Comparison of ENCODE assay signal across 28 cellular contexts in the genomic region with DNA sequence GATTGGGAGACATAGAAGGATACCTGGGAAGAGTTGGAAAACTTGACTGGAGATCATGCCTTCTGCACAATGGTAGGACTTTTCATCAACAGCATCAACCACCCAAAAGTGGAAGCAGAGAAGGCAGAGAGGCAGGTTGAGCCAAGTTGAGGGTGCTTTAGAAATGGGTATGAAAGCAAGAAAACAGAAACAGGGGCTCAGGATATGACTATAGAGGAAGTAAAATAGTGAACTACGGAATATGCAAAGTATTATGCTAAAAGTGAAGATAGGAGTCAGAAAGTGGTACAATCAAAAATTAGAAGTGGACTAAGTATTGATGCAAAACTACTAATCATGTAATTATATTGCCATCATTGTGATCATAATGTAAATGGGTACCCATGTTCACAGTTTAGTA. TPM values are rescaled to one million over a fixed set of nuclear protein-coding genes. Genes with fewer than 3 reads are reported as not detected.
DNase-seq lines count a peak whose midpoint lies in the region; ATAC-seq and TF ChIP-seq lines count a peak whose summit lies in the region.
"Had no signal": no experiment of that assay in that cellular context is flagged by ENCODE, and none has a peak within 500 bp of the region (broad histone marks: within the 10 kb centered on the region; RNA-seq: fewer than 3 reads in every experiment).

No MANE protein-coding gene starts in this region.

- H2AFZ ChIP-seq in Karpas-422 (ENCODE audit: low read length) = no peak overlapping the region
- H2AFZ ChIP-seq: GM23338 had no signal

- H3K4me2 ChIP-seq in Karpas-422 (ENCODE audit: low read depth, low read length, poor library complexity, severe bottlenecking) = peak overlapping the region; percentile 59
- H3K4me2 ChIP-seq: A549, GM23338 had no signal

- H3K9me3 Mint-ChIP-seq in stimulated activated memory B cell treated with anti-CD40 and anti-IgM and Interleukin-4, amounts not matched to agents 10 μg/mL and 1 μg/mL and 100 μg/mL, for 72 hours = no peaks in the 10 kb centered on the region
- H3K9me3 Mint-ChIP-seq in activated CD8-positive, alpha-beta T cell treated with anti-CD3 and anti-CD28 coated beads for 36 hours = peaks cover 2% of the 10 kb centered on the region
- H3K9me3 Mint-ChIP-seq in natural killer cell treated with Interleukin-12 subunit alpha and Interleukin-12 subunit beta and Interleukin-15 and Interleukin-18, amount 100 ng/mL, for 72 hours = peaks cover 2% of the 10 kb centered on the region
- H3K9me3 Mint-ChIP-seq: GM23338, H9 had no signal

- H3K27me3 Mint-ChIP-seq in stimulated activated memory B cell treated with anti-CD40 and anti-IgM and Interleukin-4, amounts not matched to agents 10 μg/mL and 1 μg/mL and 100 μg/mL, for 72 hours = no peaks in the 10 kb centered on the region
- H3K27me3 Mint-ChIP-seq in activated CD8-positive, alpha-beta T cell treated with anti-CD3 and anti-CD28 coated beads for 36 hours = no peaks in the 10 kb centered on the region
- H3K27me3 Mint-ChIP-seq in natural killer cell treated with Interleukin-12 subunit alpha and Interleukin-12 subunit beta and Interleukin-15 and Interleukin-18, amount 100 ng/mL, for 72 hours = no peaks in the 10 kb centered on the region

- no peak overlapping the region for H3K27ac ChIP-seq in Karpas-422 (ENCODE audit: low read length)
- H3K27ac ChIP-seq: A549, Peyer's patch had no signal

- no peaks in the 10 kb centered on the region for H3K36me3 Mint-ChIP-seq in stimulated activated memory B cell treated with anti-CD40 and anti-IgM and Interleukin-4, amounts not matched to agents 10 μg/mL and 1 μg/mL and 100 μg/mL, for 72 hours
- H3K36me3 Mint-ChIP-seq in activated CD8-positive, alpha-beta T cell treated with anti-CD3 and anti-CD28 coated beads for 36 hours (ENCODE audit: low read depth) = no peaks in the 10 kb centered on the region
- no peaks in the 10 kb centered on the region for H3K36me3 Mint-ChIP-seq in natural killer cell treated with Interleukin-12 subunit alpha and Interleukin-12 subunit beta and Interleukin-15 and Interleukin-18, amount 100 ng/mL, for 72 hours
- H3K36me3 Mint-ChIP-seq: CD4-positive, alpha-beta memory T cell had no signal

- no peak for TF ChIP-seq CTCF in activated CD8-positive, alpha-beta T cell treated with anti-CD3 and anti-CD28 coated beads for 36 hours (IDR thresholded peaks at IDR 0.05)

- no peaks in the 10 kb centered on the region for H3K9me3 ChIP-seq in Karpas-422 (ENCODE audit: low read length)
- H3K9me3 ChIP-seq: A549, Peyer's patch had no signal

- no peaks in the 10 kb centered on the region for H3K4me1 Mint-ChIP-seq in stimulated activated memory B cell treated with anti-CD40 and anti-IgM and Interleukin-4, amounts not matched to agents 10 μg/mL and 1 μg/mL and 100 μg/mL, for 72 hours
- no peaks in the 10 kb centered on the region for H3K4me1 Mint-ChIP-seq in activated CD8-positive, alpha-beta T cell treated with anti-CD3 and anti-CD28 coated beads for 36 hours (ENCODE audit: low read depth)
- H3K4me1 Mint-ChIP-seq in natural killer cell treated with Interleukin-12 subunit alpha and Interleukin-12 subunit beta and Interleukin-15 and Interleukin-18, amount 100 ng/mL, for 72 hours (ENCODE audit: low read depth in 2 of 2) = no peaks in the 10 kb centered on the region
- H3K4me1 Mint-ChIP-seq: CD4-positive, alpha-beta memory T cell; GM23338; H9 had no signal

- no peaks in the 10 kb centered on the region for H3K79me2 ChIP-seq in Karpas-422 (ENCODE audit: low read length)

- no peak overlapping the region for H3K4me3 Mint-ChIP-seq in stimulated activated memory B cell treated with anti-CD40 and anti-IgM and Interleukin-4, amounts not matched to agents 10 μg/mL and 1 μg/mL and 100 μg/mL, for 72 hours
- H3K4me3 Mint-ChIP-seq in activated CD8-positive, alpha-beta T cell treated with anti-CD3 and anti-CD28 coated beads for 36 hours = no peak overlapping the region
- no peak overlapping the region for H3K4me3 Mint-ChIP-seq in natural killer cell treated with Interleukin-12 subunit alpha and Interleukin-12 subunit beta and Interleukin-15 and Interleukin-18, amount 100 ng/mL, for 72 hours
- H3K4me3 Mint-ChIP-seq: CD4-positive, alpha-beta memory T cell; GM23338; H9 had no signal

- peaks cover 13% of the 10 kb centered on the region for H3K4me1 ChIP-seq in Karpas-422 (ENCODE audit: low read length)
- H3K4me1 ChIP-seq: A549, Peyer's patch had no signal

- ATAC-seq in GM19351 (IDR thresholded peaks at IDR 0.05; ENCODE audit: unreplicated experiment) = peak; percentile 85
- ATAC-seq in HG02884 (IDR thresholded peaks at IDR 0.05; ENCODE audit: unreplicated experiment) = peak; percentile 54
- ATAC-seq in stimulated activated memory B cell treated with anti-CD40 and anti-IgM and Interleukin-4, amounts not matched to agents 10 μg/mL and 1 μg/mL and 100 μg/mL, for 72 hours = peak; percentile 43
- no peak for ATAC-seq in activated CD8-positive, alpha-beta T cell treated with anti-CD3 and anti-CD28 coated beads for 36 hours
- ATAC-seq in natural killer cell treated with Interleukin-12 subunit alpha and Interleukin-12 subunit beta and Interleukin-15 and Interleukin-18, amount 100 ng/mL, for 72 hours = no peak
- ATAC-seq: A549, GM12878, GM23338 had no signal

- peak; percentile 57 for DNase-seq in Karpas-422
- no peak for DNase-seq in activated CD8-positive, alpha-beta T cell treated with anti-CD3 and anti-CD28 coated beads for 36 hours
- no peak for DNase-seq in effector CD4-positive, alpha-beta T cell
- DNase-seq in natural killer cell treated with Interleukin-12 subunit alpha and Interleukin-12 subunit beta and Interleukin-15 and Interleukin-18, amount 100 ng/mL, for 72 hours (ENCODE audit: low spot score) = no peak
- DNase-seq: AML-193; C1 segment of cervical spinal cord; CD4-positive, alpha-beta memory T cell; COR-L47; H9; IMR-90; KG1; MM.1S; NCI-H1048; NCI-H1417; NCI-H1694 treated with DMSO at 0.1 percent for 48 hours; NCI-H2081; NCI-H2227 treated with DMSO at 0.1 percent for 48 hours; NCI-H526 treated with DMSO at 0.1 percent for 48 hours; OCI-M1; Peyer's patch; SHP77 treated with DMSO at 0.1 percent for 48 hours; T-helper 1 cell had no signal

- H3K27ac Mint-ChIP-seq in stimulated activated memory B cell treated with anti-CD40 and anti-IgM and Interleukin-4, amounts not matched to agents 10 μg/mL and 1 μg/mL and 100 μg/mL, for 72 hours = no peak overlapping the region
- no peak overlapping the region for H3K27ac Mint-ChIP-seq in activated CD8-positive, alpha-beta T cell treated with anti-CD3 and anti-CD28 coated beads for 36 hours
- no peak overlapping the region for H3K27ac Mint-ChIP-seq in natural killer cell treated with Interleukin-12 subunit alpha and Interleukin-12 subunit beta and Interleukin-15 and Interleukin-18, amount 100 ng/mL, for 72 hours
- H3K27ac Mint-ChIP-seq: CD4-positive, alpha-beta memory T cell; GM23338; H9 had no signal

- H3K36me3 ChIP-seq in Karpas-422 (ENCODE audit: insufficient read depth, low read length) = no peaks in the 10 kb centered on the region
- H3K36me3 ChIP-seq: Peyer's patch had no signal

- POLR2A ChIA-PET in activated CD8-positive, alpha-beta T cell treated with anti-CD3 and anti-CD28 coated beads for 36 hours (lab: Charles Lee) = no interaction called here

- 0 out of 2 replicates have a peak overlapping the region, but pooled peaks have one; percentile 2 for H3K4me3 ChIP-seq in Karpas-422 (ENCODE audit: low read length)
- H3K4me3 ChIP-seq: A549, GM12878, GM23338, Peyer's patch had no signal

- no peaks in the 10 kb centered on the region for H4K20me1 ChIP-seq in Karpas-422 (ENCODE audit: insufficient read depth, low read depth, low read length)

- intact Hi-C loops in activated CD8-positive, alpha-beta T cell treated with anti-CD3 and anti-CD28 coated beads for 36 hours (cut with micrococcal nuclease) = no loop called here

- CTCF ChIA-PET in activated CD8-positive, alpha-beta T cell treated with anti-CD3 and anti-CD28 coated beads for 36 hours (lab: Charles Lee) = no interaction called here

- no peaks in the 10 kb centered on the region for H3K9me2 ChIP-seq in Karpas-422 (replicated peaks; ENCODE audit: insufficient read depth, low read length)

- no peak overlapping the region for H3K9ac ChIP-seq in Karpas-422 (ENCODE audit: low read length)

- no peaks in the 10 kb centered on the region for H3K27me3 ChIP-seq in Karpas-422 (ENCODE audit: low read length)
- H3K27me3 ChIP-seq: Peyer's patch had no signal

RNA-seq across cellular contexts. Expression of gene ARHGAP44, which starts 16.1 kb away (rescaled TPM):
- 17.1 and 24.6 TPM in 2 replicates for total RNA-seq in Karpas-422 (2014; rRNA removed; shearing (Covaris generic); ENCODE audit: low replicate concordance)
- under 1 TPM; 0.22 to 0.50 TPM for total RNA-seq in activated CD8-positive, alpha-beta T cell treated with anti-CD3 and anti-CD28 coated beads for 36 hours
- under 1 TPM in 1 of 2 donors, not detected in 1; 0.21 TPM for total RNA-seq in natural killer cell treated with Interleukin-12 subunit alpha and Interleukin-12 subunit beta and Interleukin-15 and Interleukin-18, amount 100 ng/mL, for 72 hours
- total RNA-seq: CD4-positive, alpha-beta memory T cell had no signal

Comparison
In these comparisons a context has a peak if more than half of its experiments do, and no peak if none do; other contexts are left out.
1. ATAC-seq: peak in GM19351 (single experiment), HG02884 (single experiment) and stimulated activated memory B cell treated with anti-CD40 and anti-IgM and Interleukin-4, amounts not matched to agents 10 μg/mL and 1 μg/mL and 100 μg/mL, for 72 hours (single experiment); none in activated CD8-positive, alpha-beta T cell treated with anti-CD3 and anti-CD28 coated beads for 36 hours (single experiment) and natural killer cell treated with Interleukin-12 subunit alpha and Interleukin-12 subunit beta and Interleukin-15 and Interleukin-18, amount 100 ng/mL, for 72 hours (0 of 2).
2. RNA of gene ARHGAP44, which starts 16.1 kb away (total RNA-seq): 17.1 to 24.6 TPM in Karpas-422; 0.22 to 0.50 TPM in activated CD8-positive, alpha-beta T cell treated with anti-CD3 and anti-CD28 coated beads for 36 hours and 0.21 TPM in natural killer cell treated with Interleukin-12 subunit alpha and Interleukin-12 subunit beta and Interleukin-15 and Interleukin-18, amount 100 ng/mL, for 72 hours; every median in the first group is over 10 times any median in the second.